In the genomic region with DNA sequence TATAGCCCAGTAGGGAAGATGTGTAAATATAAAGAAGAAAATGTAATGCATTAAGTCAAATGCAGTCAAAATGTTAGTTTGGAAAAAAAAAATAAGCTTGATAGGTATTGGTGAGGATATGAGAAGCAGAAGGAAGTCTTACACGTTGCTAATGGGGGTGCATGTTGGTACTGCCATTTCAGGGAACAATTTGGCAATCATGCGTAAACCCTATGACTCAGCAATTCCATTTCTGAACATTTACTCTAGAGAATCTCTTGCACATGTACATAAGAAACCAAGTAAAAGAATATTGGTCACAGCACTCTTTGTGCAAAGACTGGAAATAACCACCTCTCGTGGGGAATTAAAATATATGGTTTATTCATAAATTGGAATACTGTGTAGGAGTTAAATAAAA, we compare ENCODE assay signal across 1 cellular context.
TF ChIP-seq lines count a peak whose summit lies in the region.

No MANE protein-coding gene starts in this region.

TF ChIP-seq in HCT116, 20 proteins besides CTCF, POLR2A, EP300 and RAD21 (continued from another document):
- TF ChIP-seq, protein P1, sequence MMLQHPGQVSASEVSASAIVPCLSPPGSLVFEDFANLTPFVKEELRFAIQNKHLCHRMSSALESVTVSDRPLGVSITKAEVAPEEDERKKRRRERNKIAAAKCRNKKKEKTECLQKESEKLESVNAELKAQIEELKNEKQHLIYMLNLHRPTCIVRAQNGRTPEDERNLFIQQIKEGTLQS (IDR thresholded peaks at IDR 0.05), result no peak
TF ChIP-seq in HCT116: peak in this region for 2.
